In genomic region chr22:26610983-26611382, GRCh38 we compare ENCODE assay signal across 17 cellular contexts. TPM values are rescaled to one million over a fixed set of nuclear protein-coding genes. Genes with fewer than 3 reads are reported as not detected.
DNase-seq lines count a peak whose midpoint lies in the region; ATAC-seq and TF ChIP-seq lines count a peak whose summit lies in the region.
"Had no signal": no experiment of that assay in that cellular context is flagged by ENCODE, and none has a peak within 500 bp of the region (broad histone marks: within the 10 kb centered on the region; RNA-seq: fewer than 3 reads in every experiment).

No MANE protein-coding gene starts in this region.

- no peak overlapping the region for H4K8ac ChIP-seq in mesendoderm (ENCODE audit: low read depth, low read length)

- TF ChIP-seq CTCF in KMS-11 (conservative IDR thresholded peaks at IDR 0.05; ENCODE audit: low read depth, low read length) = no peak

- H3K4me3 ChIP-seq in KMS-11 (IDR thresholded peaks at IDR 0.05; ENCODE audit: insufficient read depth, low read depth, low read length) (no peak overlapping the region), mesendoderm (ENCODE audit: low read length) (no peak overlapping the region)
- H3K4me3 ChIP-seq: lung, sigmoid colon, stomach had no signal

- no CpG with 5 or more reads among the region's 2 CpGs for WGBS in mesendoderm (ENCODE audit: extremely low coverage, insufficient coverage, low lambda C conversion rate)

- H3K27me3 Mint-ChIP-seq in activated CD8-positive, alpha-beta T cell treated with anti-CD3 and anti-CD28 coated beads, Interleukin-2, amount 10 ng/mL, durations not matched to agents 7 days and 5 days (ENCODE audit: low read depth) = peaks cover 21% of the 10 kb centered on the region
- H3K27me3 Mint-ChIP-seq: activated B cell treated with CpG ODN at 0.5 μM for 24 hours had no signal

- H3K4me2 ChIP-seq in KMS-11 (peak overlapping the region; percentile 55), mesendoderm (ENCODE audit: low read length) (no peak overlapping the region)

- peak overlapping the region; percentile 83 for H3K27ac ChIP-seq in KMS-11
- no peak overlapping the region for H3K27ac ChIP-seq in mesendoderm (ENCODE audit: low read depth, low read length)
- H3K27ac ChIP-seq: sigmoid colon, stomach had no signal

- peak overlapping the region; percentile 2 for H3K4ac ChIP-seq in mesendoderm (ENCODE audit: low read depth, low read length)

- no peak overlapping the region for H2BK15ac ChIP-seq in mesendoderm (replicated peaks; ENCODE audit: low read depth)

- no peaks in the 10 kb centered on the region for H3K79me1 ChIP-seq in mesendoderm (ENCODE audit: low read length)

- H3K4me3 Mint-ChIP-seq in activated CD8-positive, alpha-beta T cell treated with anti-CD3 and anti-CD28 coated beads, Interleukin-2, amount 10 ng/mL, durations not matched to agents 7 days and 5 days = peak overlapping the region; percentile 36
- H3K4me3 Mint-ChIP-seq: H9 had no signal

- no peaks in the 10 kb centered on the region for H3K27me3 ChIP-seq in KMS-11 (ENCODE audit: insufficient read depth, low read depth)
- H3K27me3 ChIP-seq in mesendoderm (ENCODE audit: insufficient read depth, low read length, poor library complexity) = no peaks in the 10 kb centered on the region

- peaks cover 32% of the 10 kb centered on the region for H3K4me1 Mint-ChIP-seq in activated CD8-positive, alpha-beta T cell treated with anti-CD3 and anti-CD28 coated beads, Interleukin-2, amount 10 ng/mL, durations not matched to agents 7 days and 5 days (ENCODE audit: low read depth)

- H3K79me2 ChIP-seq in KMS-11 (ENCODE audit: insufficient read depth, low read depth) (no peaks in the 10 kb centered on the region), mesendoderm (ENCODE audit: control insufficient read depth, insufficient read depth, low read length) (no peaks in the 10 kb centered on the region)

- H3K27ac Mint-ChIP-seq in activated CD8-positive, alpha-beta T cell treated with anti-CD3 and anti-CD28 coated beads, Interleukin-2, amount 10 ng/mL, durations not matched to agents 7 days and 5 days = no peak overlapping the region
- H3K27ac Mint-ChIP-seq: H9 had no signal

- peak overlapping the region; percentile 35 for H3K56ac ChIP-seq in mesendoderm (ENCODE audit: low read length)

- ATAC-seq in activated CD8-positive, alpha-beta T cell treated with anti-CD3 and anti-CD28 coated beads, Interleukin-2, amount 10 ng/mL, durations not matched to agents 7 days and 5 days = no peak
- ATAC-seq in HG02870 (IDR thresholded peaks at IDR 0.05; ENCODE audit: unreplicated experiment) (no peak), HG03354 (IDR thresholded peaks at IDR 0.05; ENCODE audit: poor library complexity, severe bottlenecking, unreplicated experiment) (no peak)

- H3K36me3 ChIP-seq in KMS-11 (ENCODE audit: insufficient read depth) (no peaks in the 10 kb centered on the region), mesendoderm (ENCODE audit: control insufficient read depth, insufficient read depth, low read length) (no peaks in the 10 kb centered on the region)
- H3K36me3 ChIP-seq: sigmoid colon, stomach had no signal

- POLR2A ChIA-PET in activated CD8-positive, alpha-beta T cell treated with anti-CD3 and anti-CD28 coated beads, Interleukin-2, amount 10 ng/mL, durations not matched to agents 7 days and 5 days (lab: Charles Lee) = interaction anchor here (0.8 kb wide), 1 partner anchor 31 kb away, joined by 3 read pairs; no protein-coding TSS in a partner anchor

- DNase-seq in ELR (ENCODE audit: low read depth) (peak; percentile 70), mesendoderm (no peak), COLO829 (ENCODE audit: low spot score) (no peak), midbrain (lab: John Stamatoyannopoulos, UW) (no peak)
- DNase-seq in activated CD8-positive, alpha-beta T cell treated with anti-CD3 and anti-CD28 coated beads, Interleukin-2, amount 10 ng/mL, durations not matched to agents 7 days and 5 days = no peak
- DNase-seq: activated B cell treated with CpG ODN at 0.5 μM for 24 hours; activated T-cell treated with anti-CD3 and anti-CD28 coated beads, Interleukin-2, amount 50 U/mL, for 1 hour; H9; NCI-H1048; sigmoid colon had no signal

- H3K9ac ChIP-seq in KMS-11 (no peak overlapping the region; the same call in 1 of the 2 replicates), mesendoderm (ENCODE audit: low read length) (no peak overlapping the region)

- CTCF ChIA-PET in activated CD8-positive, alpha-beta T cell treated with anti-CD3 and anti-CD28 coated beads, Interleukin-2, amount 10 ng/mL, durations not matched to agents 7 days and 5 days (lab: Charles Lee) = interaction anchor here (1.5 to 1.6 kb wide), 3 partner anchors 15 to 109 kb away, joined by 3 to 10 read pairs (median 5); no protein-coding TSS in a partner anchor

- H3K4me1 ChIP-seq in KMS-11 (ENCODE audit: low read depth, poor library complexity, severe bottlenecking) (peaks cover 87% of the 10 kb centered on the region), mesendoderm (ENCODE audit: control insufficient read depth, low read depth, low read length) (peaks cover 11% of the 10 kb centered on the region)
- H3K4me1 ChIP-seq: sigmoid colon, stomach had no signal

- H2AFZ ChIP-seq in KMS-11 (ENCODE audit: low read depth) = 0 out of 2 replicates have a peak overlapping the region, but pooled peaks have one; percentile 3

- H3K9me3 Mint-ChIP-seq in activated CD8-positive, alpha-beta T cell treated with anti-CD3 and anti-CD28 coated beads, Interleukin-2, amount 10 ng/mL, durations not matched to agents 7 days and 5 days (ENCODE audit: insufficient read depth) = no peaks in the 10 kb centered on the region
- H3K9me3 Mint-ChIP-seq: activated B cell treated with CpG ODN at 0.5 μM for 24 hours had no signal

- no peak overlapping the region for H3K18ac ChIP-seq in mesendoderm (ENCODE audit: low read length)

- no peak overlapping the region for H4K5ac ChIP-seq in mesendoderm (ENCODE audit: low read length)

- no peaks in the 10 kb centered on the region for H3K36me3 Mint-ChIP-seq in activated CD8-positive, alpha-beta T cell treated with anti-CD3 and anti-CD28 coated beads, Interleukin-2, amount 10 ng/mL, durations not matched to agents 7 days and 5 days (ENCODE audit: low read depth)

- H2BK5ac ChIP-seq in mesendoderm (ENCODE audit: low read length) = peak overlapping the region; percentile 47

- H4K20me1 ChIP-seq in KMS-11 (ENCODE audit: insufficient read depth) = no peaks in the 10 kb centered on the region

- no peak overlapping the region for H2BK120ac ChIP-seq in mesendoderm (ENCODE audit: low read depth, low read length)

- H2AK5ac ChIP-seq in mesendoderm (ENCODE audit: low read length) = peak overlapping the region; percentile 76

- no peak overlapping the region for H3K23ac ChIP-seq in mesendoderm (ENCODE audit: low read length)

RNA-seq across cellular contexts. Expression of gene CRYBB1, which starts 6.8 kb away (rescaled TPM):
- total RNA-seq in activated CD8-positive, alpha-beta T cell treated with anti-CD3 and anti-CD28 coated beads, Interleukin-2, amount 10 ng/mL, durations not matched to agents 7 days and 5 days = not detected
- polyA plus RNA-seq in mesendoderm (2013, experiment 1 of 2) = 7.3 TPM
- polyA plus RNA-seq in mesendoderm (2013, experiment 2 of 2) = 7.5 TPM
- total RNA-seq: activated B cell treated with CpG ODN at 0.5 μM for 24 hours, dermis blood vessel endothelial cell, G401 had no signal

RNA-seq across cellular contexts. Expression of gene CRYBA4, which starts 10.8 kb away (rescaled TPM):
- total RNA-seq in activated CD8-positive, alpha-beta T cell treated with anti-CD3 and anti-CD28 coated beads, Interleukin-2, amount 10 ng/mL, durations not matched to agents 7 days and 5 days = not detected
- polyA plus RNA-seq in mesendoderm (2013, experiment 1 of 2) = 0.72 TPM
- 0.60 TPM for polyA plus RNA-seq in mesendoderm (2013, experiment 2 of 2)
- total RNA-seq: activated B cell treated with CpG ODN at 0.5 μM for 24 hours, dermis blood vessel endothelial cell, G401, lung, sigmoid colon, stomach had no signal
- polyA plus RNA-seq: sigmoid colon, stomach had no signal

RNA-seq across cellular contexts. Expression of gene TPST2, which starts 21.1 kb away (rescaled TPM):
- 10 to 100 TPM; 62.8 to 68.9 TPM for total RNA-seq in activated CD8-positive, alpha-beta T cell treated with anti-CD3 and anti-CD28 coated beads, Interleukin-2, amount 10 ng/mL, durations not matched to agents 7 days and 5 days
- polyA plus RNA-seq in mesendoderm (2013, experiment 1 of 2) = 60.8 TPM
- 59.3 TPM for polyA plus RNA-seq in mesendoderm (2013, experiment 2 of 2)

RNA-seq across cellular contexts. Expression of gene MIAT, which starts 46.4 kb away (rescaled TPM):
- 10 to 100 TPM; 23.6 to 26.3 TPM for total RNA-seq in activated CD8-positive, alpha-beta T cell treated with anti-CD3 and anti-CD28 coated beads, Interleukin-2, amount 10 ng/mL, durations not matched to agents 7 days and 5 days
- polyA plus RNA-seq in mesendoderm (2013, experiment 1 of 2) = 5.6 TPM
- 5.2 TPM for polyA plus RNA-seq in mesendoderm (2013, experiment 2 of 2)
